15 cellular contexts compared by ENCODE assay signal in genomic region chr9:120904999-120905793, GRCh38. TPM values are rescaled to one million over a fixed set of nuclear protein-coding genes. Genes with fewer than 3 reads are reported as not detected.
DNase-seq lines count a peak whose midpoint lies in the region; ATAC-seq and TF ChIP-seq lines count a peak whose summit lies in the region.
"Had no signal": no experiment of that assay in that cellular context is flagged by ENCODE, and none has a peak within 500 bp of the region (broad histone marks: within the 10 kb centered on the region; RNA-seq: fewer than 3 reads in every experiment).

No MANE protein-coding gene starts in this region.

- no peaks in the 10 kb centered on the region for H3K9me3 Mint-ChIP-seq in activated naive CD8-positive, alpha-beta T cell treated with anti-CD3 and anti-CD28 coated beads for 36 hours

- peaks cover 91% of the 10 kb centered on the region for H3K36me3 Mint-ChIP-seq in activated naive CD8-positive, alpha-beta T cell treated with anti-CD3 and anti-CD28 coated beads for 36 hours

- TF ChIP-seq CTCF in upper lobe of right lung (IDR thresholded peaks at IDR 0.05): no peak

- H3K4me3 Mint-ChIP-seq in activated naive CD8-positive, alpha-beta T cell treated with anti-CD3 and anti-CD28 coated beads for 36 hours: peak overlapping the region; percentile 49

- DNase-seq in stimulated activated CD4-positive, alpha-beta T cell treated with anti-CD3 and anti-CD28 coated beads, Interleukin-15, amount 100 ng/mL, for 24 hours: peak; percentile 35
- DNase-seq in stimulated activated CD4-positive, alpha-beta T cell treated with anti-CD3 and anti-CD28 coated beads, Interleukin-1b, Interleukin-23, amount 100 ng/mL, for 48 hours: no peak
- peak; percentile 86 for DNase-seq in NCI-H2029 (lab: John Stamatoyannopoulos, UW)
- DNase-seq in activated naive CD8-positive, alpha-beta T cell treated with anti-CD3 and anti-CD28 coated beads for 36 hours: peak; percentile 57
- DNase-seq in upper lobe of right lung: no peak
- no peak for DNase-seq in C1 segment of cervical spinal cord (lab: John Stamatoyannopoulos, UW)
- no peak for DNase-seq in COLO829 (ENCODE audit: low spot score)
- DNase-seq: aorta; effector CD4-positive, alpha-beta T cell; heart left ventricle; NCI-H1417 treated with DMSO at 0.1 percent for 48 hours; pancreas; RPMI8226 had no signal

- intact Hi-C loops in upper lobe of right lung (cut with DNase I): no loop called here

- H3K36me3 ChIP-seq in upper lobe of right lung: no peaks in the 10 kb centered on the region
- H3K36me3 ChIP-seq: pancreas had no signal

- H3K4me3 ChIP-seq in upper lobe of right lung: no peak overlapping the region
- H3K4me3 ChIP-seq: heart left ventricle, pancreas had no signal

- no peaks in the 10 kb centered on the region for H3K9me3 ChIP-seq in upper lobe of right lung
- H3K9me3 ChIP-seq: heart left ventricle, pancreas had no signal

- peak overlapping the region; percentile 96 for H3K27ac Mint-ChIP-seq in activated naive CD8-positive, alpha-beta T cell treated with anti-CD3 and anti-CD28 coated beads for 36 hours

- no peaks in the 10 kb centered on the region for H3K27me3 ChIP-seq in upper lobe of right lung
- H3K27me3 ChIP-seq: heart left ventricle, pancreas had no signal

- peaks cover 7% of the 10 kb centered on the region for H3K27me3 Mint-ChIP-seq in activated naive CD8-positive, alpha-beta T cell treated with anti-CD3 and anti-CD28 coated beads for 36 hours

- H3K4me1 ChIP-seq in upper lobe of right lung: no peaks in the 10 kb centered on the region
- H3K4me1 ChIP-seq: pancreas had no signal

- no peak overlapping the region for H3K27ac ChIP-seq in upper lobe of right lung
- H3K27ac ChIP-seq: pancreas, VCaP had no signal

- peaks cover 89% of the 10 kb centered on the region for H3K4me1 Mint-ChIP-seq in activated naive CD8-positive, alpha-beta T cell treated with anti-CD3 and anti-CD28 coated beads for 36 hours

- ATAC-seq in upper lobe of right lung: peak; percentile 10
- no peak for ATAC-seq in HG03045 (IDR thresholded peaks at IDR 0.05; ENCODE audit: unreplicated experiment)
- ATAC-seq: heart left ventricle, pancreas had no signal

RNA-seq across cellular contexts. Expression of gene TRAF1, which starts 21.4 kb away (rescaled TPM):
- total RNA-seq in activated naive CD8-positive, alpha-beta T cell treated with anti-CD3 and anti-CD28 coated beads for 36 hours: 100 to 1,000 TPM; 169 to 170 TPM
- 6.0 TPM for total RNA-seq in upper lobe of right lung

RNA-seq across cellular contexts. Expression of gene PHF19, which starts 28.2 kb away (rescaled TPM):
- 100 to 1,000 TPM; 216 to 226 TPM for total RNA-seq in activated naive CD8-positive, alpha-beta T cell treated with anti-CD3 and anti-CD28 coated beads for 36 hours
- 19.0 TPM for total RNA-seq in upper lobe of right lung

Comparison
In these comparisons a context has a peak if more than half of its experiments do, and no peak if none do; other contexts are left out.
1. DNase-seq: peak in stimulated activated CD4-positive, alpha-beta T cell treated with anti-CD3 and anti-CD28 coated beads, Interleukin-15, amount 100 ng/mL, for 24 hours (single experiment), NCI-H2029 (single experiment) and activated naive CD8-positive, alpha-beta T cell treated with anti-CD3 and anti-CD28 coated beads for 36 hours (single experiment); none in stimulated activated CD4-positive, alpha-beta T cell treated with anti-CD3 and anti-CD28 coated beads, Interleukin-1b, Interleukin-23, amount 100 ng/mL, for 48 hours (single experiment), upper lobe of right lung (single experiment), C1 segment of cervical spinal cord (0 of 14) and COLO829 (single experiment).
2. RNA of gene TRAF1, which starts 21.4 kb away (total RNA-seq): 169 to 170 TPM in activated naive CD8-positive, alpha-beta T cell treated with anti-CD3 and anti-CD28 coated beads for 36 hours; 6.0 TPM in upper lobe of right lung (single experiment); every median in the first group is over 10 times any median in the second.
3. RNA of gene PHF19, which starts 28.2 kb away (total RNA-seq): 216 to 226 TPM in activated naive CD8-positive, alpha-beta T cell treated with anti-CD3 and anti-CD28 coated beads for 36 hours; 19.0 TPM in upper lobe of right lung (single experiment); every median in the first group is over 10 times any median in the second.